ENCODE assay signal across 1 cellular context in the genomic region with DNA sequence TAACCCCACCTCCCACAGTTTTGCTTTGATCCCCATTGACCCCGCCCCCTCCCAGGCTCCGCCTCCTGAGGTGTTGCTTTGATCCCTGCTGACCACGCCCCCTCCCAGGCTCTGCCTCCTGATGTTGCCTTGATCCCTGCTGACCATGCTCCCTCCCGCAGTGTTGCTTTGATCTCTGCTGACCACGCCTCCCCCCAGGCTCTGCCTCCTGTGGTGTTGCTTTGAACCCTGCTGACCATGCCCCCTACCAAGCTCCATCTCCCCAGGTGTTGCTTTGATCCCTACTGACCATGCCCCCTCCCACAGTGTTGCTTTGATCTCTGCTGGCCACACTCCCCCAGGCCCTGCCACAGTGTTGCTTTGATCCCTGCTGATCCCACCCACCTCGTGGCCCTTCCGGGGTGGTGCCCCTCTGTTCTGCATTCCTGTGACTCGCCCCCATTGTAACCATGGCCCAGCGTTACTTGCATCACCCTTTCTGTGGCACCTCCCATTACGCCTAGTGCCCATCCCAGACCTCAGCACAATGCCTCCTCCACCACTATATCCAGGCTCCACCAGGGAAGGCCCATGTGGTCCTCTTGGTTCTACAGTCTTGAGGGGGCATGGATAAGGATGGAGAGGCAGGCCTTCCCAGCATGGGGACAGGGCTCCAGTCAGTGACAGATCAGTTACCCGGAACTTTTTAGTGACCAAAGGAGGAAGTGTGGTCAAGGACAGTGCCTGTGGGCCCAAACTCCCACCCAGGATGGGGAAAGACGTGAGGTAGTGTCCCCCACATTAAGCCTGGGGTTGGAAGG.
TF ChIP-seq lines count a peak whose summit lies in the region.

No MANE protein-coding gene starts in this region.

TF ChIP-seq in HepG2, 621 proteins besides CTCF, POLR2A, EP300 and RAD21 (continued from another document and continues in another):
- TF ChIP-seq, protein P1, sequence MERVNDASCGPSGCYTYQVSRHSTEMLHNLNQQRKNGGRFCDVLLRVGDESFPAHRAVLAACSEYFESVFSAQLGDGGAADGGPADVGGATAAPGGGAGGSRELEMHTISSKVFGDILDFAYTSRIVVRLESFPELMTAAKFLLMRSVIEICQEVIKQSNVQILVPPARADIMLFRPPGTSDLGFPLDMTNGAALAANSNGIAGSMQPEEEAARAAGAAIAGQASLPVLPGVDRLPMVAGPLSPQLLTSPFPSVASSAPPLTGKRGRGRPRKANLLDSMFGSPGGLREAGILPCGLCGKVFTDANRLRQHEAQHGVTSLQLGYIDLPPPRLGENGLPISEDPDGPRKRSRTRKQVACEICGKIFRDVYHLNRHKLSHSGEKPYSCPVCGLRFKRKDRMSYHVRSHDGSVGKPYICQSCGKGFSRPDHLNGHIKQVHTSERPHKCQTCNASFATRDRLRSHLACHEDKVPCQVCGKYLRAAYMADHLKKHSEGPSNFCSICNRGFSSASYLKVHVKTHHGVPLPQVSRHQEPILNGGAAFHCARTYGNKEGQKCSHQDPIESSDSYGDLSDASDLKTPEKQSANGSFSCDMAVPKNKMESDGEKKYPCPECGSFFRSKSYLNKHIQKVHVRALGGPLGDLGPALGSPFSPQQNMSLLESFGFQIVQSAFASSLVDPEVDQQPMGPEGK (CRISPR knock-in tag; IDR thresholded peaks at IDR 0.05), result peak; percentile 100
- TF ChIP-seq MAFF (IDR thresholded peaks at IDR 0.05; ENCODE audit: low read depth, low read length), result peak; percentile 47; the same call in 1 of the 2 replicates
- peak; percentile 32; the same call in 1 of the 2 replicates for TF ChIP-seq ZNF333 (CRISPR knock-in tag; IDR thresholded peaks at IDR 0.05; ENCODE audit: borderline replicate concordance)
- no peak; the same call in 1 of the 2 replicates for TF ChIP-seq FOXK1 (CRISPR knock-in tag; IDR thresholded peaks at IDR 0.05; ENCODE audit: borderline replicate concordance, low read depth)
- TF ChIP-seq, protein P2, sequence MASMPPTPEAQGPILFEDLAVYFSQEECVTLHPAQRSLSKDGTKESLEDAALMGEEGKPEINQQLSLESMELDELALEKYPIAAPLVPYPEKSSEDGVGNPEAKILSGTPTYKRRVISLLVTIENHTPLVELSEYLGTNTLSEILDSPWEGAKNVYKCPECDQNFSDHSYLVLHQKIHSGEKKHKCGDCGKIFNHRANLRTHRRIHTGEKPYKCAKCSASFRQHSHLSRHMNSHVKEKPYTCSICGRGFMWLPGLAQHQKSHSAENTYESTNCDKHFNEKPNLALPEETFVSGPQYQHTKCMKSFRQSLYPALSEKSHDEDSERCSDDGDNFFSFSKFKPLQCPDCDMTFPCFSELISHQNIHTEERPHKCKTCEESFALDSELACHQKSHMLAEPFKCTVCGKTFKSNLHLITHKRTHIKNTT (CRISPR knock-in tag; IDR thresholded peaks at IDR 0.05), result no peak
- TF ChIP-seq ZNF660 (CRISPR knock-in tag; IDR thresholded peaks at IDR 0.05; ENCODE audit: borderline replicate concordance, low read depth), result no peak
- TF ChIP-seq SP140L (CRISPR knock-in tag; IDR thresholded peaks at IDR 0.05; ENCODE audit: borderline replicate concordance), result no peak
- TF ChIP-seq, protein P3, sequence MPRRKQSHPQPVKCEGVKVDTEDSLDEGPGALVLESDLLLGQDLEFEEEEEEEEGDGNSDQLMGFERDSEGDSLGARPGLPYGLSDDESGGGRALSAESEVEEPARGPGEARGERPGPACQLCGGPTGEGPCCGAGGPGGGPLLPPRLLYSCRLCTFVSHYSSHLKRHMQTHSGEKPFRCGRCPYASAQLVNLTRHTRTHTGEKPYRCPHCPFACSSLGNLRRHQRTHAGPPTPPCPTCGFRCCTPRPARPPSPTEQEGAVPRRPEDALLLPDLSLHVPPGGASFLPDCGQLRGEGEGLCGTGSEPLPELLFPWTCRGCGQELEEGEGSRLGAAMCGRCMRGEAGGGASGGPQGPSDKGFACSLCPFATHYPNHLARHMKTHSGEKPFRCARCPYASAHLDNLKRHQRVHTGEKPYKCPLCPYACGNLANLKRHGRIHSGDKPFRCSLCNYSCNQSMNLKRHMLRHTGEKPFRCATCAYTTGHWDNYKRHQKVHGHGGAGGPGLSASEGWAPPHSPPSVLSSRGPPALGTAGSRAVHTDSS (CRISPR knock-in tag; conservative IDR thresholded peaks at IDR 0.05), result no peak
- TF ChIP-seq SALL2 (CRISPR knock-in tag; IDR thresholded peaks at IDR 0.05), result peak; percentile 99
- peak; percentile 70; the same call in 1 of the 2 replicates for TF ChIP-seq ERF (CRISPR knock-in tag; IDR thresholded peaks at IDR 0.05)
- no peak for TF ChIP-seq ZNF260 (CRISPR knock-in tag; IDR thresholded peaks at IDR 0.05; ENCODE audit: borderline replicate concordance, low read depth)
- peak; percentile 50; the same call in 1 of the 2 replicates for TF ChIP-seq MAF1 (CRISPR knock-in tag; IDR thresholded peaks at IDR 0.05; ENCODE audit: borderline replicate concordance)
- TF ChIP-seq, protein P4, sequence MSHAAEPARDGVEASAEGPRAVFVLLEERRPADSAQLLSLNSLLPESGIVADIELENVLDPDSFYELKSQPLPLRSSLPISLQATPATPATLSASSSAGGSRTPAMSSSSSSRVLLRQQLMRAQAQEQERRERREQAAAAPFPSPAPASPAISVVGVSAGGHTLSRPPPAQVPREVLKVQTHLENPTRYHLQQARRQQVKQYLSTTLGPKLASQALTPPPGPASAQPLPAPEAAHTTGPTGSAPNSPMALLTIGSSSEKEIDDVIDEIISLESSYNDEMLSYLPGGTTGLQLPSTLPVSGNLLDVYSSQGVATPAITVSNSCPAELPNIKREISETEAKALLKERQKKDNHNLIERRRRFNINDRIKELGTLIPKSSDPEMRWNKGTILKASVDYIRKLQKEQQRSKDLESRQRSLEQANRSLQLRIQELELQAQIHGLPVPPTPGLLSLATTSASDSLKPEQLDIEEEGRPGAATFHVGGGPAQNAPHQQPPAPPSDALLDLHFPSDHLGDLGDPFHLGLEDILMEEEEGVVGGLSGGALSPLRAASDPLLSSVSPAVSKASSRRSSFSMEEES (CRISPR knock-in tag; IDR thresholded peaks at IDR 0.05), result peak; percentile 95
- TF ChIP-seq KAT8 (CRISPR knock-in tag; IDR thresholded peaks at IDR 0.05), result peak; percentile 60; the same call in 1 of the 2 replicates
- TF ChIP-seq ZBTB20 (CRISPR knock-in tag; IDR thresholded peaks at IDR 0.05; ENCODE audit: borderline replicate concordance, low read depth), result peak; percentile 85; the same call in 1 of the 2 replicates
- TF ChIP-seq HMG20A (CRISPR knock-in tag; IDR thresholded peaks at IDR 0.05; ENCODE audit: borderline replicate concordance), result peak; percentile 84; the same call in 1 of the 2 replicates
- peak; percentile 96 for TF ChIP-seq ZNF564 (CRISPR knock-in tag; IDR thresholded peaks at IDR 0.05)
- TF ChIP-seq, protein P5, sequence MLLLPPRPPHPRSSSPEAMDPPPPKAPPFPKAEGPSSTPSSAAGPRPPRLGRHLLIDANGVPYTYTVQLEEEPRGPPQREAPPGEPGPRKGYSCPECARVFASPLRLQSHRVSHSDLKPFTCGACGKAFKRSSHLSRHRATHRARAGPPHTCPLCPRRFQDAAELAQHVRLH (CRISPR knock-in tag; IDR thresholded peaks at IDR 0.05; ENCODE audit: borderline replicate concordance, low read depth), result no peak
- no peak for TF ChIP-seq CAMTA2 (CRISPR knock-in tag; IDR thresholded peaks at IDR 0.05; ENCODE audit: borderline replicate concordance)
- peak; percentile 85; the same call in 1 of the 2 replicates for TF ChIP-seq RFXAP (CRISPR knock-in tag; IDR thresholded peaks at IDR 0.05; ENCODE audit: borderline replicate concordance)
- no peak for TF ChIP-seq KAT7 (CRISPR knock-in tag; IDR thresholded peaks at IDR 0.05; ENCODE audit: borderline replicate concordance)
- TF ChIP-seq, protein P6, sequence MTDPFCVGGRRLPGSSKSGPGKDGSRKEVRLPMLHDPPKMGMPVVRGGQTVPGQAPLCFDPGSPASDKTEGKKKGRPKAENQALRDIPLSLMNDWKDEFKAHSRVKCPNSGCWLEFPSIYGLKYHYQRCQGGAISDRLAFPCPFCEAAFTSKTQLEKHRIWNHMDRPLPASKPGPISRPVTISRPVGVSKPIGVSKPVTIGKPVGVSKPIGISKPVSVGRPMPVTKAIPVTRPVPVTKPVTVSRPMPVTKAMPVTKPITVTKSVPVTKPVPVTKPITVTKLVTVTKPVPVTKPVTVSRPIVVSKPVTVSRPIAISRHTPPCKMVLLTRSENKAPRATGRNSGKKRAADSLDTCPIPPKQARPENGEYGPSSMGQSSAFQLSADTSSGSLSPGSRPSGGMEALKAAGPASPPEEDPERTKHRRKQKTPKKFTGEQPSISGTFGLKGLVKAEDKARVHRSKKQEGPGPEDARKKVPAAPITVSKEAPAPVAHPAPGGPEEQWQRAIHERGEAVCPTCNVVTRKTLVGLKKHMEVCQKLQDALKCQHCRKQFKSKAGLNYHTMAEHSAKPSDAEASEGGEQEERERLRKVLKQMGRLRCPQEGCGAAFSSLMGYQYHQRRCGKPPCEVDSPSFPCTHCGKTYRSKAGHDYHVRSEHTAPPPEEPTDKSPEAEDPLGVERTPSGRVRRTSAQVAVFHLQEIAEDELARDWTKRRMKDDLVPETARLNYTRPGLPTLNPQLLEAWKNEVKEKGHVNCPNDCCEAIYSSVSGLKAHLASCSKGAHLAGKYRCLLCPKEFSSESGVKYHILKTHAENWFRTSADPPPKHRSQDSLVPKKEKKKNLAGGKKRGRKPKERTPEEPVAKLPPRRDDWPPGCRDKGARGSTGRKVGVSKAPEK (CRISPR knock-in tag; IDR thresholded peaks at IDR 0.05; ENCODE audit: borderline replicate concordance), result no peak
- TF ChIP-seq ZNF343 (CRISPR knock-in tag; IDR thresholded peaks at IDR 0.05), result peak; percentile 73; the same call in 1 of the 2 replicates
- no peak for TF ChIP-seq KDM5A (IDR thresholded peaks at IDR 0.05; ENCODE audit: borderline replicate concordance, low read length)
- TF ChIP-seq, protein P7, sequence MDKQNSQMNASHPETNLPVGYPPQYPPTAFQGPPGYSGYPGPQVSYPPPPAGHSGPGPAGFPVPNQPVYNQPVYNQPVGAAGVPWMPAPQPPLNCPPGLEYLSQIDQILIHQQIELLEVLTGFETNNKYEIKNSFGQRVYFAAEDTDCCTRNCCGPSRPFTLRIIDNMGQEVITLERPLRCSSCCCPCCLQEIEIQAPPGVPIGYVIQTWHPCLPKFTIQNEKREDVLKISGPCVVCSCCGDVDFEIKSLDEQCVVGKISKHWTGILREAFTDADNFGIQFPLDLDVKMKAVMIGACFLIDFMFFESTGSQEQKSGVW (CRISPR knock-in tag; IDR thresholded peaks at IDR 0.05; ENCODE audit: borderline replicate concordance), result no peak
- peak; percentile 41; the same call in 1 of the 2 replicates for TF ChIP-seq ZKSCAN8 (CRISPR knock-in tag; IDR thresholded peaks at IDR 0.05; ENCODE audit: borderline replicate concordance)
- TF ChIP-seq, protein P8, sequence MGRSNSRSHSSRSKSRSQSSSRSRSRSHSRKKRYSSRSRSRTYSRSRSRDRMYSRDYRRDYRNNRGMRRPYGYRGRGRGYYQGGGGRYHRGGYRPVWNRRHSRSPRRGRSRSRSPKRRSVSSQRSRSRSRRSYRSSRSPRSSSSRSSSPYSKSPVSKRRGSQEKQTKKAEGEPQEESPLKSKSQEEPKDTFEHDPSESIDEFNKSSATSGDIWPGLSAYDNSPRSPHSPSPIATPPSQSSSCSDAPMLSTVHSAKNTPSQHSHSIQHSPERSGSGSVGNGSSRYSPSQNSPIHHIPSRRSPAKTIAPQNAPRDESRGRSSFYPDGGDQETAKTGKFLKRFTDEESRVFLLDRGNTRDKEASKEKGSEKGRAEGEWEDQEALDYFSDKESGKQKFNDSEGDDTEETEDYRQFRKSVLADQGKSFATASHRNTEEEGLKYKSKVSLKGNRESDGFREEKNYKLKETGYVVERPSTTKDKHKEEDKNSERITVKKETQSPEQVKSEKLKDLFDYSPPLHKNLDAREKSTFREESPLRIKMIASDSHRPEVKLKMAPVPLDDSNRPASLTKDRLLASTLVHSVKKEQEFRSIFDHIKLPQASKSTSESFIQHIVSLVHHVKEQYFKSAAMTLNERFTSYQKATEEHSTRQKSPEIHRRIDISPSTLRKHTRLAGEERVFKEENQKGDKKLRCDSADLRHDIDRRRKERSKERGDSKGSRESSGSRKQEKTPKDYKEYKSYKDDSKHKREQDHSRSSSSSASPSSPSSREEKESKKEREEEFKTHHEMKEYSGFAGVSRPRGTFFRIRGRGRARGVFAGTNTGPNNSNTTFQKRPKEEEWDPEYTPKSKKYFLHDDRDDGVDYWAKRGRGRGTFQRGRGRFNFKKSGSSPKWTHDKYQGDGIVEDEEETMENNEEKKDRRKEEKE (IDR thresholded peaks at IDR 0.05), result no peak
- TF ChIP-seq, protein P9, sequence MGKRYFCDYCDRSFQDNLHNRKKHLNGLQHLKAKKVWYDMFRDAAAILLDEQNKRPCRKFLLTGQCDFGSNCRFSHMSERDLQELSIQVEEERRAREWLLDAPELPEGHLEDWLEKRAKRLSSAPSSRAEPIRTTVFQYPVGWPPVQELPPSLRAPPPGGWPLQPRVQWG (CRISPR knock-in tag; IDR thresholded peaks at IDR 0.05; ENCODE audit: borderline replicate concordance, low read depth), result no peak
- TF ChIP-seq RFXANK (CRISPR knock-in tag; IDR thresholded peaks at IDR 0.05), result no peak
- TF ChIP-seq, protein P10, sequence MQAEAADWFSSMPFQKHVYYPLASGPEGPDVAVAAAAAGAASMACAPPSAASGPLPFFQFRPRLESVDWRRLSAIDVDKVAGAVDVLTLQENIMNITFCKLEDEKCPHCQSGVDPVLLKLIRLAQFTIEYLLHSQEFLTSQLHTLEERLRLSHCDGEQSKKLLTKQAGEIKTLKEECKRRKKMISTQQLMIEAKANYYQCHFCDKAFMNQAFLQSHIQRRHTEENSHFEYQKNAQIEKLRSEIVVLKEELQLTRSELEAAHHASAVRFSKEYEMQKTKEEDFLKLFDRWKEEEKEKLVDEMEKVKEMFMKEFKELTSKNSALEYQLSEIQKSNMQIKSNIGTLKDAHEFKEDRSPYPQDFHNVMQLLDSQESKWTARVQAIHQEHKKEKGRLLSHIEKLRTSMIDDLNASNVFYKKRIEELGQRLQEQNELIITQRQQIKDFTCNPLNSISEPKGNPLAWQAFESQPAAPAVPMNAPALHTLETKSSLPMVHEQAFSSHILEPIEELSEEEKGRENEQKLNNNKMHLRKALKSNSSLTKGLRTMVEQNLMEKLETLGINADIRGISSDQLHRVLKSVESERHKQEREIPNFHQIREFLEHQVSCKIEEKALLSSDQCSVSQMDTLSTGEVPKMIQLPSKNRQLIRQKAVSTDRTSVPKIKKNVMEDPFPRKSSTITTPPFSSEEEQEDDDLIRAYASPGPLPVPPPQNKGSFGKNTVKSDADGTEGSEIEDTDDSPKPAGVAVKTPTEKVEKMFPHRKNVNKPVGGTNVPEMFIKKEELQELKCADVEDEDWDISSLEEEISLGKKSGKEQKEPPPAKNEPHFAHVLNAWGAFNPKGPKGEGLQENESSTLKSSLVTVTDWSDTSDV (CRISPR knock-in tag; IDR thresholded peaks at IDR 0.05), result peak; percentile 51; the same call in 1 of the 2 replicates
- TF ChIP-seq KLF6 (CRISPR knock-in tag; IDR thresholded peaks at IDR 0.05), result peak; percentile 58; the same call in 1 of the 2 replicates
- TF ChIP-seq ZNF567 (CRISPR knock-in tag; IDR thresholded peaks at IDR 0.05; ENCODE audit: borderline replicate concordance), result peak; percentile 76; the same call in 1 of the 2 replicates
- TF ChIP-seq, protein P11, sequence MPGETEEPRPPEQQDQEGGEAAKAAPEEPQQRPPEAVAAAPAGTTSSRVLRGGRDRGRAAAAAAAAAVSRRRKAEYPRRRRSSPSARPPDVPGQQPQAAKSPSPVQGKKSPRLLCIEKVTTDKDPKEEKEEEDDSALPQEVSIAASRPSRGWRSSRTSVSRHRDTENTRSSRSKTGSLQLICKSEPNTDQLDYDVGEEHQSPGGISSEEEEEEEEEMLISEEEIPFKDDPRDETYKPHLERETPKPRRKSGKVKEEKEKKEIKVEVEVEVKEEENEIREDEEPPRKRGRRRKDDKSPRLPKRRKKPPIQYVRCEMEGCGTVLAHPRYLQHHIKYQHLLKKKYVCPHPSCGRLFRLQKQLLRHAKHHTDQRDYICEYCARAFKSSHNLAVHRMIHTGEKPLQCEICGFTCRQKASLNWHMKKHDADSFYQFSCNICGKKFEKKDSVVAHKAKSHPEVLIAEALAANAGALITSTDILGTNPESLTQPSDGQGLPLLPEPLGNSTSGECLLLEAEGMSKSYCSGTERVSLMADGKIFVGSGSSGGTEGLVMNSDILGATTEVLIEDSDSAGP (CRISPR knock-in tag; IDR thresholded peaks at IDR 0.05; ENCODE audit: borderline replicate concordance), result peak; percentile 95
